28 cellular contexts compared by ENCODE assay signal in genomic region chr21:19987671-19988070, GRCh38.
"Had no signal": no experiment of that assay in that cellular context is flagged by ENCODE, and none has a peak within 500 bp of the region (broad histone marks: within the 10 kb centered on the region; RNA-seq: fewer than 3 reads in every experiment).

No MANE protein-coding gene starts in this region.

- H3K4me3 Mint-ChIP-seq: stimulated activated effector memory CD8-positive, alpha-beta T cell treated with anti-CD3 and anti-CD28 coated beads, Interleukin-12 subunit alpha, Interleukin-12 subunit beta, amount 100 ng/mL, for 72 hours; stimulated activated memory B cell treated with anti-CD40 and anti-IgM and Interleukin-4, amounts not matched to agents 10 μg/mL and 1 μg/mL and 100 μg/mL, for 72 hours; stimulated activated naive B cell treated with anti-CD40 and anti-IgM and Interleukin-4, amounts not matched to agents 10 μg/mL and 1 μg/mL and 100 μg/mL, for 72 hours; stimulated activated naive CD8-positive, alpha-beta T cell treated with anti-CD3 and anti-CD28 coated beads, Interleukin-15, amount 100 ng/mL, for 72 hours; stimulated activated naive CD8-positive, alpha-beta T cell treated with anti-CD3 and anti-CD28 coated beads, Interleukin-15, Interleukin-2, amounts not matched to agents 100 ng/mL and 50 ng/mL, for 24 hours; type B pancreatic cell had no signal

- ATAC-seq: stimulated activated effector memory CD8-positive, alpha-beta T cell treated with anti-CD3 and anti-CD28 coated beads, Interleukin-12 subunit alpha, Interleukin-12 subunit beta, amount 100 ng/mL, for 72 hours; stimulated activated memory B cell treated with anti-CD40 and anti-IgM and Interleukin-4, amounts not matched to agents 10 μg/mL and 1 μg/mL and 100 μg/mL, for 72 hours; stimulated activated naive B cell treated with anti-CD40 and anti-IgM and Interleukin-4, amounts not matched to agents 10 μg/mL and 1 μg/mL and 100 μg/mL, for 72 hours; stimulated activated naive CD8-positive, alpha-beta T cell treated with anti-CD3 and anti-CD28 coated beads, Interleukin-15, amount 100 ng/mL, for 72 hours; stimulated activated naive CD8-positive, alpha-beta T cell treated with anti-CD3 and anti-CD28 coated beads, Interleukin-15, Interleukin-2, amounts not matched to agents 100 U/mL and 50 U/mL, for 24 hours; upper lobe of right lung had no signal

- H3K4me3 ChIP-seq: stomach, suprapubic skin, testis, thoracic aorta, thyroid gland, tibial artery, tibial nerve, transverse colon, upper lobe of left lung, upper lobe of right lung, uterus, vagina had no signal

- H3K27ac Mint-ChIP-seq: stimulated activated effector memory CD8-positive, alpha-beta T cell treated with anti-CD3 and anti-CD28 coated beads, Interleukin-12 subunit alpha, Interleukin-12 subunit beta, amount 100 ng/mL, for 72 hours; stimulated activated memory B cell treated with anti-CD40 and anti-IgM and Interleukin-4, amounts not matched to agents 10 μg/mL and 1 μg/mL and 100 μg/mL, for 72 hours; stimulated activated naive B cell treated with anti-CD40 and anti-IgM and Interleukin-4, amounts not matched to agents 10 μg/mL and 1 μg/mL and 100 μg/mL, for 72 hours; stimulated activated naive CD8-positive, alpha-beta T cell treated with anti-CD3 and anti-CD28 coated beads, Interleukin-15, Interleukin-2, amounts not matched to agents 100 ng/mL and 50 ng/mL, for 24 hours; type B pancreatic cell had no signal

- H3K4me1 ChIP-seq: stomach, suprapubic skin, testis, thyroid gland, tibial artery, tibial nerve, transverse colon, upper lobe of left lung, upper lobe of right lung, uterus, vagina had no signal

- H3K36me3 Mint-ChIP-seq: stimulated activated effector memory CD8-positive, alpha-beta T cell treated with anti-CD3 and anti-CD28 coated beads, Interleukin-12 subunit alpha, Interleukin-12 subunit beta, amount 100 ng/mL, for 72 hours; stimulated activated memory B cell treated with anti-CD40 and anti-IgM and Interleukin-4, amounts not matched to agents 10 μg/mL and 1 μg/mL and 100 μg/mL, for 72 hours; stimulated activated naive B cell treated with anti-CD40 and anti-IgM and Interleukin-4, amounts not matched to agents 10 μg/mL and 1 μg/mL and 100 μg/mL, for 72 hours; type B pancreatic cell had no signal

- H3K9me3 Mint-ChIP-seq: stimulated activated memory B cell treated with anti-CD40 and anti-IgM and Interleukin-4, amounts not matched to agents 10 μg/mL and 1 μg/mL and 100 μg/mL, for 72 hours; type B pancreatic cell had no signal

- H3K36me3 ChIP-seq: stomach, suprapubic skin, thoracic aorta, thyroid gland, tibial artery, tibial nerve, transverse colon, upper lobe of left lung, upper lobe of right lung, uterus, vagina had no signal

- H3K27me3 Mint-ChIP-seq: stimulated activated memory B cell treated with anti-CD40 and anti-IgM and Interleukin-4, amounts not matched to agents 10 μg/mL and 1 μg/mL and 100 μg/mL, for 72 hours; stimulated activated naive B cell treated with anti-CD40 and anti-IgM and Interleukin-4, amounts not matched to agents 10 μg/mL and 1 μg/mL and 100 μg/mL, for 72 hours; stimulated activated naive CD8-positive, alpha-beta T cell treated with anti-CD3 and anti-CD28 coated beads, Interleukin-15, amount 100 ng/mL, for 72 hours; stimulated activated naive CD8-positive, alpha-beta T cell treated with anti-CD3 and anti-CD28 coated beads, Interleukin-15, Interleukin-2, amounts not matched to agents 100 ng/mL and 50 ng/mL, for 24 hours; type B pancreatic cell had no signal

- H3K4me1 Mint-ChIP-seq: stimulated activated effector memory CD8-positive, alpha-beta T cell treated with anti-CD3 and anti-CD28 coated beads, Interleukin-12 subunit alpha, Interleukin-12 subunit beta, amount 100 ng/mL, for 72 hours; stimulated activated memory B cell treated with anti-CD40 and anti-IgM and Interleukin-4, amounts not matched to agents 10 μg/mL and 1 μg/mL and 100 μg/mL, for 72 hours; stimulated activated naive B cell treated with anti-CD40 and anti-IgM and Interleukin-4, amounts not matched to agents 10 μg/mL and 1 μg/mL and 100 μg/mL, for 72 hours; stimulated activated naive CD8-positive, alpha-beta T cell treated with anti-CD3 and anti-CD28 coated beads, Interleukin-15, amount 100 ng/mL, for 72 hours had no signal

- DNase-seq: stimulated activated CD4-positive, alpha-beta T cell treated with anti-CD3 and anti-CD28 coated beads, Interleukin-2, amount 100 ng/mL, for 48 hours; stimulated activated CD4-positive, alpha-beta T cell treated with anti-CD3 and anti-CD28 coated beads, Interleukin-4, amount 100 ng/mL, for 1 hour; stimulated activated CD4-positive, alpha-beta T cell treated with anti-CD3 and anti-CD28 coated beads, Interleukin-4, amount 100 ng/mL, for 24 hours; stimulated activated CD4-positive, alpha-beta T cell treated with anti-CD3 and anti-CD28 coated beads, Interleukin-4, amount 100 ng/mL, for 4 hours; stimulated activated CD8-positive, alpha-beta memory T cell treated with anti-CD3 and anti-CD28 coated beads, Interleukin-4, amount 100 ng/mL, for 48 hours; stimulated activated naive B cell treated with anti-CD40 and anti-IgM and Interleukin-4, amounts not matched to agents 10 μg/mL and 1 μg/mL and 100 μg/mL, for 72 hours; stimulated activated naive CD4-positive, alpha-beta T cell; stimulated activated naive CD4-positive, alpha-beta T cell treated with Interleukin-2 at 50 U/mL for 16 hours; stimulated activated naive CD8-positive, alpha-beta T cell treated with anti-CD3 and anti-CD28 coated beads, Interleukin-15, amount 100 ng/mL, for 72 hours; stimulated activated naive CD8-positive, alpha-beta T cell treated with anti-CD3 and anti-CD28 coated beads, Interleukin-15, Interleukin-2, amounts not matched to agents 100 U/mL and 50 U/mL, for 24 hours; stomach; substantia nigra; testis; thyroid gland; tibial artery; transverse colon; trophoblast cell; upper lobe of left lung; upper lobe of right lung; uterus had no signal

- H3K9me3 ChIP-seq: stomach, suprapubic skin, testis, thoracic aorta, thyroid gland, tibial artery, tibial nerve, transverse colon, upper lobe of left lung, upper lobe of right lung, uterus, vagina had no signal
